In the genomic region with DNA sequence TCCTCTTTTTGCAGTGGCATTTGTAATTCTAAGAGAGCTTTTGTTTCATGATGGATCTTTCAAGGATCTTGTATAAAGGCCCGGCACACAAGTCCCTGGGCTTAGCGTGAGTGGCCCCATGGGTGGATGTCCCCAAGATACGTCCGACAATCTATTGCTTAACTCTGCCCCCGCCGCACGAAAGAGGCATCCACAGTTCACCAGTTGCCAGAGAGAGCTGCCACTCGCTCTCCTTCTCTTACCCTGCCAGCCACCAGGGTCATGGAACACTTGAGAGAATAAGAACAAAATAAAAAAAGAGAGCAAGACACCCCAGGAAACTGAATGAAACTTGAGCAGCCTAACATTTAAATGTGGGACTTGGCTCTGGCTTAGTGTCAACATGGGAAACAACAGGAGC, we compare ENCODE assay signal across 20 cellular contexts.
"Had no signal": no experiment of that assay in that cellular context is flagged by ENCODE, and none has a peak within 500 bp of the region (broad histone marks: within the 10 kb centered on the region; RNA-seq: fewer than 3 reads in every experiment).

No MANE protein-coding gene starts in this region.

- DNase-seq: activated CD4-positive, alpha-beta T cell treated with anti-CD3 and anti-CD28 coated beads for 4 hours; activated CD8-positive, alpha-beta memory T cell treated with anti-CD3 and anti-CD28 coated beads, Interleukin-2, amount 50 U/mL, for 4 hours; activated gamma-delta T cell treated with Interleukin-2 at 50 U/mL for 16 hours; activated naive CD4-positive, alpha-beta T cell treated with anti-CD3 and anti-CD28 coated beads, Interleukin-2, amount 10 ng/mL, durations not matched to agents 7 days and 5 days; activated naive CD8-positive, alpha-beta T cell treated with anti-CD3 and anti-CD28 coated beads for 36 hours; activated T-cell treated with anti-CD3 and anti-CD28 coated beads, Interleukin-2, amount 50 U/mL, for 72 hours; brain microvascular endothelial cell; KG1; NCI-H1092; NCI-H1417; NCI-H2029; NCI-H2107; NCI-H2171 treated with DMSO at 0.1 percent for 48 hours; NCI-H226; NCI-H526; RPMI8226; SHP77 treated with DMSO at 0.1 percent for 48 hours had no signal

- H3K4me3 ChIP-seq: cardiac muscle cell had no signal

- H3K36me3 ChIP-seq: brain microvascular endothelial cell, cardiac muscle cell had no signal

- ATAC-seq: activated CD4-positive, CD25-positive, alpha-beta regulatory T cell treated with anti-CD3 and anti-CD28 coated beads, Interleukin-2, amount 50 U/mL, for 24 hours; Panc1 had no signal

- H3K27ac ChIP-seq: brain microvascular endothelial cell, cardiac muscle cell had no signal

- H3K27me3 ChIP-seq: brain microvascular endothelial cell, cardiac muscle cell had no signal
